In the genomic region with DNA sequence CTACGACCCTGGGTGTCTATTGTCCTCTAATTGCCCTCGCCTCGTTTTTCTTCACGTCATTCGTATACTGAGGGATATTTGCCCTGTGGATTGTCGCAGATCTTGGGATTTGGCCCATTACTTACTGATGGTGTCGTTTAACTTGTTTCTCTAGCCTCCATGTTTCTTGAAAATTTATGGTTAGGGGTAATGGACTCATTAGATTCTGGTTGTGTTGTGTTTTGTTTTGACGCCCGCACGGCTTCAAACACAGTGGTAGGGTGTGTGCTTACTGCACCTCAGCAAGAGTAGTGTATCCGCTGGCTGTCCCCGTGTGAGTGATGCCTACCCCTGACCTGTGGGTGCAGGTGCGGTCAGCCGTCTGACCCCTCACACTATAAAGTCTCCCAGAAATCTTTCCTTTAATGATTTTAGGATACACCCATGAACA, we compare ENCODE assay signal across 7 cellular contexts. TPM values are rescaled to one million over a fixed set of nuclear protein-coding genes. Genes with fewer than 3 reads are reported as not detected.
DNase-seq lines count a peak whose midpoint lies in the region; ATAC-seq and TF ChIP-seq lines count a peak whose summit lies in the region.

No MANE protein-coding gene starts in this region.

- H3K9ac ChIP-seq in mammary epithelial cell (ENCODE audit: insufficient read depth, low read length) = peak overlapping the region; percentile 53

- BruUV-seq in mammary epithelial cell (replicated peaks; lab: Mats Ljungman, UMichigan) = no TSS peak

- no peak for TF ChIP-seq POLR2A in right lobe of liver (IDR thresholded peaks at IDR 0.05)
- TF ChIP-seq POLR2A in suprapubic skin (IDR thresholded peaks at IDR 0.05) = no peak

- intact Hi-C loops in mammary epithelial cell (cut with micrococcal nuclease) (loop anchor here (1.0 to 5.0 kb wide), 5 partner anchors 48 to 308 kb away; partner anchors contain the start of gene ARHGAP5), right lobe of liver (cut with DNase I) (no loop called here)

- H3K9me3 ChIP-seq in HAP-1 (no peaks in the 10 kb centered on the region), mammary epithelial cell (replicated peaks; ENCODE audit: insufficient read depth, low read length) (no peaks in the 10 kb centered on the region), right lobe of liver (no peaks in the 10 kb centered on the region), suprapubic skin (no peaks in the 10 kb centered on the region)

- in situ Hi-C loops in HAP-1 (cut with MboI; ENCODE audit: low sequenced_read_pairs) = no loop called here
- in situ Hi-C loops in mammary epithelial cell (cut with MboI; ENCODE audit: low sequenced_read_pairs in 2 of 2) = no loop called here

- H3K27ac ChIP-seq in mammary epithelial cell (ENCODE audit: insufficient read depth, low read depth, low read length) (peak overlapping the region; percentile 91), right lobe of liver (peak overlapping the region; percentile 86 to 96 (median 91)), suprapubic skin (peak overlapping the region; percentile 87)

- TF ChIP-seq CTCF in mammary epithelial cell (conservative IDR thresholded peaks at IDR 0.05 in 1 of 2, IDR thresholded peaks at IDR 0.05 in 1 of 2; ENCODE audit: extremely low read depth in 1 of 2, insufficient read depth in 1 of 2, low read depth in 1 of 2, low read length in 2 of 2) (no peak), right lobe of liver (IDR thresholded peaks at IDR 0.05) (no peak), suprapubic skin (IDR thresholded peaks at IDR 0.05) (no peak)

- no peaks in the 10 kb centered on the region for H3K79me2 ChIP-seq in mammary epithelial cell (ENCODE audit: insufficient read depth, low read length)

- dilution Hi-C loops in mammary epithelial cell (cut with HindIII; ENCODE audit: low sequenced_read_pairs) = no loop called here

- no peak for DNase-seq in HAP-1 (ENCODE audit: low spot score in 2 of 2)
- peak; percentile 38 for DNase-seq in NCI-H748 treated with DMSO at 0.1 percent for 48 hours (lab: John Stamatoyannopoulos, UW)
- DNase-seq in mammary epithelial cell = no peak
- peak in 2 of 3 donors; percentile 42 to 52 for DNase-seq in right lobe of liver
- no peak for DNase-seq in suprapubic skin (ENCODE audit: low spot score in 2 of 2)
- no peak for DNase-seq in DMS 273 (lab: John Stamatoyannopoulos, UW; ENCODE audit: unreplicated experiment)

- H3K27me3 ChIP-seq in HAP-1 (ENCODE audit: low read depth) = no peaks in the 10 kb centered on the region; the same call in 1 of the 2 replicates
- H3K27me3 ChIP-seq in mammary epithelial cell (ENCODE audit: insufficient read depth, low read length) = no peaks in the 10 kb centered on the region
- no peaks in the 10 kb centered on the region for H3K27me3 ChIP-seq in right lobe of liver
- peaks cover 3% of the 10 kb centered on the region for H3K27me3 ChIP-seq in suprapubic skin

- TF ChIP-seq EP300 in suprapubic skin (IDR thresholded peaks at IDR 0.05) = no peak

- CTCF ChIA-PET in mammary epithelial cell (lab: Charles Lee; ENCODE audit: low non-redundant PET) = interaction anchor here (0.6 kb wide), 1 partner anchor 746 kb away, joined by 4 read pairs; no protein-coding TSS in a partner anchor

- H3K4me2 ChIP-seq in mammary epithelial cell (ENCODE audit: insufficient read depth, low read depth, low read length) = peak overlapping the region; percentile 85

- peak; percentile 11 to 41 (median 19) for ATAC-seq in right lobe of liver
- no peak for ATAC-seq in GM21723 (IDR thresholded peaks at IDR 0.05; ENCODE audit: unreplicated experiment)

- peaks cover 16% of the 10 kb centered on the region for H3K4me1 ChIP-seq in HAP-1
- H3K4me1 ChIP-seq in mammary epithelial cell (ENCODE audit: insufficient read depth, low read length) = peaks cover 38% of the 10 kb centered on the region
- H3K4me1 ChIP-seq in right lobe of liver = peaks cover 0 to 10% (median 2%) of the 10 kb centered on the region in 4 donors
- peaks cover 32% of the 10 kb centered on the region for H3K4me1 ChIP-seq in suprapubic skin

- WGBS in mammary epithelial cell (ENCODE audit: low coverage, missing lambda C conversion rate) = 3% methylated on average over 11 of the region's 14 CpGs
- 0% methylated on average over 14 of the region's 14 CpGs for WGBS in right lobe of liver (ENCODE audit: insufficient coverage, low coverage, low lambda C conversion rate, missing lambda C conversion rate)
- 12% methylated on average over 14 of the region's 14 CpGs for WGBS in suprapubic skin

- peak overlapping the region; percentile 45 for H3K4me3 ChIP-seq in HAP-1
- peak overlapping the region; percentile 54 to 74 (median 57) for H3K4me3 ChIP-seq in mammary epithelial cell (replicated peaks in 1 of 3; ENCODE audit: insufficient read depth in 1 of 3, low read depth in 2 of 3, low read length in 3 of 3)
- peak overlapping the region; percentile 68 to 84 (median 72) for H3K4me3 ChIP-seq in right lobe of liver
- H3K4me3 ChIP-seq in suprapubic skin = peak overlapping the region; percentile 78

- H3K36me3 ChIP-seq in HAP-1 (replicated peaks) (no peaks in the 10 kb centered on the region), mammary epithelial cell (ENCODE audit: insufficient read depth, low read length) (no peaks in the 10 kb centered on the region), right lobe of liver (no peaks in the 10 kb centered on the region), suprapubic skin (no peaks in the 10 kb centered on the region)

- peak overlapping the region; percentile 92 for H2AFZ ChIP-seq in mammary epithelial cell (ENCODE audit: low read depth, low read length)

- H4K20me1 ChIP-seq in mammary epithelial cell (ENCODE audit: insufficient read depth, low read length) = no peaks in the 10 kb centered on the region

RNA-seq across cellular contexts. Expression of gene RNU6-8, which starts 0.9 kb away (rescaled TPM):
- total RNA-seq in mammary epithelial cell = not detected
- polyA plus RNA-seq in mammary epithelial cell = not detected
- polyA minus RNA-seq in mammary epithelial cell = not detected
- not detected for total RNA-seq in right lobe of liver
- not detected for total RNA-seq in suprapubic skin

RNA-seq across cellular contexts. Expression of gene RNU6-7, which starts 2.1 kb away (rescaled TPM):
- not detected for total RNA-seq in mammary epithelial cell
- not detected for polyA plus RNA-seq in mammary epithelial cell
- polyA minus RNA-seq in mammary epithelial cell = not detected
- not detected for total RNA-seq in right lobe of liver
- total RNA-seq in suprapubic skin = not detected

Comparison
In these comparisons a context has a peak if more than half of its experiments do, and no peak if none do; other contexts are left out.
1. DNase-seq: peak in NCI-H748 treated with DMSO at 0.1 percent for 48 hours (single experiment) and right lobe of liver (2 of 3); none in HAP-1 (0 of 2), mammary epithelial cell (single experiment), suprapubic skin (0 of 2) and DMS 273 (single experiment).
2. Peak in every context shown above with its lines, with median percentiles within 50 percentile points of each other: H3K4me3 ChIP-seq and H3K27ac ChIP-seq.